ENCODE assay signal across 12 cellular contexts in the genomic region with DNA sequence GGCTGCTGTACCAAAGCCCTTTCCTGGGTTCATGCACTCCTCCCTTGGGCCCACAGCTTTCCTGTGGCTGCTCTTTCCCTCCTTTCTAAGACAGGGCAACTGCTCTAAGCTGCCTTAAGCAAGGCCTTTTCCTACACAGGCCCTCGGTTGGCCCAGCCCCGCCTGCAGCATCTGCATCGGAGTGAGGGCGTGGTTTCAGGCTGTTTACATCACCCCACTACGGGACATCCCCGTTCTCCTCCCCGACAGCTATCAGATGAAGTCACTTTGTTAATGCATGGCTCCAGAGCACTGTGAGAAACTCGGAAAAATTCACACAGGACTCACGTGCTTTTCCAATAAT. TPM values are rescaled to one million over a fixed set of nuclear protein-coding genes. Genes with fewer than 3 reads are reported as not detected.
DNase-seq lines count a peak whose midpoint lies in the region; ATAC-seq and TF ChIP-seq lines count a peak whose summit lies in the region.
"Had no signal": no experiment of that assay in that cellular context is flagged by ENCODE, and none has a peak within 500 bp of the region (broad histone marks: within the 10 kb centered on the region; RNA-seq: fewer than 3 reads in every experiment).

No MANE protein-coding gene starts in this region.

- peak overlapping the region; percentile 49 for H3K27ac Mint-ChIP-seq in T-helper 1 cell treated with Interleukin-12 subunit alpha and Interleukin-12 subunit beta and Interleukin-4 antibody, amounts not matched to agents 30 μg/mL and 1 μg/mL, for 36 hours

- intact Hi-C loops in left ventricle myocardium inferior (cut with micrococcal nuclease) (no loop called here), Right ventricle myocardium inferior (cut with DNase I) (no loop called here)

- H3K9me3 Mint-ChIP-seq in T-helper 1 cell treated with Interleukin-12 subunit alpha and Interleukin-12 subunit beta and Interleukin-4 antibody, amounts not matched to agents 30 μg/mL and 1 μg/mL, for 36 hours: no peaks in the 10 kb centered on the region
- H3K9me3 Mint-ChIP-seq: activated naive CD4-positive, alpha-beta T cell treated with anti-CD3 and anti-CD28 coated beads, Interleukin-2, amount 50 U/mL, for 24 hours had no signal

- peaks cover 31% of the 10 kb centered on the region for H3K36me3 Mint-ChIP-seq in T-helper 1 cell treated with Interleukin-12 subunit alpha and Interleukin-12 subunit beta and Interleukin-4 antibody, amounts not matched to agents 30 μg/mL and 1 μg/mL, for 36 hours (ENCODE audit: low read depth)

- H3K4me1 Mint-ChIP-seq in T-helper 1 cell treated with Interleukin-12 subunit alpha and Interleukin-12 subunit beta and Interleukin-4 antibody, amounts not matched to agents 30 μg/mL and 1 μg/mL, for 36 hours (ENCODE audit: low read depth): peaks cover 31% of the 10 kb centered on the region

- H3K27me3 ChIP-seq in left ventricle myocardium inferior (ENCODE audit: low read depth): no peaks in the 10 kb centered on the region
- H3K27me3 ChIP-seq: BE2C, transverse colon had no signal

- no peaks in the 10 kb centered on the region for H3K27me3 Mint-ChIP-seq in T-helper 1 cell treated with Interleukin-12 subunit alpha and Interleukin-12 subunit beta and Interleukin-4 antibody, amounts not matched to agents 30 μg/mL and 1 μg/mL, for 36 hours (ENCODE audit: low read depth)
- H3K27me3 Mint-ChIP-seq: activated naive CD4-positive, alpha-beta T cell treated with anti-CD3 and anti-CD28 coated beads, Interleukin-2, amount 50 U/mL, for 24 hours had no signal

- DNase-seq in left ventricle myocardium inferior (no peak), Right ventricle myocardium inferior (ENCODE audit: missing footprints) (no peak), erythroblast (lab: John Stamatoyannopoulos, UW) (peak; percentile 78 to 91), dermis blood vessel endothelial cell (no peak), RPMI8226 (no peak)
- DNase-seq: BE2C, NCI-H2029 treated with DMSO at 0.1 percent for 48 hours, transverse colon had no signal

- no peak overlapping the region for H3K4me3 ChIP-seq in left ventricle myocardium inferior
- H3K4me3 ChIP-seq: transverse colon had no signal

- H3K4me3 Mint-ChIP-seq in T-helper 1 cell treated with Interleukin-12 subunit alpha and Interleukin-12 subunit beta and Interleukin-4 antibody, amounts not matched to agents 30 μg/mL and 1 μg/mL, for 36 hours: no peak overlapping the region

- H3K9me3 ChIP-seq in left ventricle myocardium inferior (replicated peaks): no peaks in the 10 kb centered on the region
- H3K9me3 ChIP-seq: BE2C, transverse colon had no signal

- H3K36me3 ChIP-seq in left ventricle myocardium inferior: peaks cover 40% of the 10 kb centered on the region

- no peak for TF ChIP-seq CTCF in left ventricle myocardium inferior (IDR thresholded peaks at IDR 0.05; ENCODE audit: borderline replicate concordance)

- no peak for TF ChIP-seq POLR2A in erythroblast (IDR thresholded peaks at IDR 0.05; ENCODE audit: low read length)

- ATAC-seq in Right ventricle myocardium inferior (no peak), HG02763 (IDR thresholded peaks at IDR 0.05; ENCODE audit: unreplicated experiment) (no peak)

- peak overlapping the region; percentile 95 for H3K27ac ChIP-seq in left ventricle myocardium inferior (replicated peaks)
- peak overlapping the region; percentile 67 for H3K27ac ChIP-seq in temporal lobe (ENCODE audit: low read depth, low read length)
- H3K27ac ChIP-seq: transverse colon had no signal

- H3K4me1 ChIP-seq in left ventricle myocardium inferior: peaks cover 62% of the 10 kb centered on the region
- H3K4me1 ChIP-seq: BE2C had no signal

RNA-seq across cellular contexts. Expression of gene DPH7, which starts 3.4 kb away (rescaled TPM):
- 18.0 TPM for total RNA-seq in left ventricle myocardium inferior
- 17.2 TPM for total RNA-seq in Right ventricle myocardium inferior
- 19.4 TPM for total RNA-seq in temporal lobe
- 30.8 and 31.1 TPM in 2 replicates for total RNA-seq in dermis blood vessel endothelial cell

RNA-seq across cellular contexts. Expression of gene ZMYND19, which starts 15.0 kb away (rescaled TPM):
- total RNA-seq in left ventricle myocardium inferior (11.6 TPM), Right ventricle myocardium inferior (10.8 TPM), temporal lobe (12.8 TPM), dermis blood vessel endothelial cell (16.8 and 18.4 TPM in 2 replicates)

RNA-seq across cellular contexts. Expression of gene MRPL41, which starts 23.7 kb away (rescaled TPM):
- total RNA-seq in left ventricle myocardium inferior (233 TPM), Right ventricle myocardium inferior (244 TPM), temporal lobe (13.8 TPM), dermis blood vessel endothelial cell (32.5 and 58.2 TPM in 2 replicates)

RNA-seq across cellular contexts. Expression of gene PNPLA7, which starts 25.2 kb away (rescaled TPM):
- total RNA-seq in left ventricle myocardium inferior (9.0 TPM), Right ventricle myocardium inferior (9.8 TPM), temporal lobe (0.74 TPM), dermis blood vessel endothelial cell (0.42 and 1.7 TPM in 2 replicates)

RNA-seq across cellular contexts. Expression of gene ARRDC1, which starts 30.1 kb away (rescaled TPM):
- total RNA-seq in left ventricle myocardium inferior (16.2 TPM), Right ventricle myocardium inferior (17.5 TPM), temporal lobe (10.6 TPM), dermis blood vessel endothelial cell (34.2 and 43.1 TPM in 2 replicates)

Comparison
In these comparisons a context has a peak if more than half of its experiments do, and no peak if none do; other contexts are left out.
1. DNase-seq: peak in erythroblast (2 of 2); none in left ventricle myocardium inferior (single experiment), Right ventricle myocardium inferior (single experiment), dermis blood vessel endothelial cell (single experiment) and RPMI8226 (single experiment).